In genomic region chr1:31931241-31932225, GRCh38 we compare ENCODE assay signal across 8 cellular contexts. TPM values are rescaled to one million over a fixed set of nuclear protein-coding genes. Genes with fewer than 3 reads are reported as not detected.
DNase-seq lines count a peak whose midpoint lies in the region; ATAC-seq and TF ChIP-seq lines count a peak whose summit lies in the region.

No MANE protein-coding gene starts in this region.

- peak overlapping the region; percentile 62 for H3K4me3 Mint-ChIP-seq in activated naive CD4-positive, alpha-beta T cell treated with anti-CD3 and anti-CD28 coated beads for 36 hours
- H3K4me3 Mint-ChIP-seq in T-helper 2 cell treated with Interferon-gamma antibody and Interleukin-4, amounts not matched to agents 5 μg/mL and 100 μg/mL, for 36 hours = peak overlapping the region; percentile 99
- H3K4me3 Mint-ChIP-seq in stimulated activated naive B cell treated with anti-CD40 and anti-IgM and Interleukin-4, amounts not matched to agents 10 μg/mL and 1 μg/mL and 100 μg/mL, for 72 hours = peak overlapping the region in 1 of 2 donors; percentile 64

- no peak for ATAC-seq in stimulated activated naive B cell treated with anti-CD40 and anti-IgM and Interleukin-4, amounts not matched to agents 10 μg/mL and 1 μg/mL and 100 μg/mL, for 72 hours (replicated peaks)
- ATAC-seq in HG03521 (IDR thresholded peaks at IDR 0.05; ENCODE audit: unreplicated experiment) (no peak), GM18870 (IDR thresholded peaks at IDR 0.05; ENCODE audit: unreplicated experiment) (no peak)

- H3K4me1 Mint-ChIP-seq in activated naive CD4-positive, alpha-beta T cell treated with anti-CD3 and anti-CD28 coated beads for 36 hours (ENCODE audit: low read depth) = peaks cover 83% of the 10 kb centered on the region
- H3K4me1 Mint-ChIP-seq in T-helper 2 cell treated with Interferon-gamma antibody and Interleukin-4, amounts not matched to agents 5 μg/mL and 100 μg/mL, for 36 hours (ENCODE audit: low read depth) = peaks cover 81% of the 10 kb centered on the region
- H3K4me1 Mint-ChIP-seq in stimulated activated naive B cell treated with anti-CD40 and anti-IgM and Interleukin-4, amounts not matched to agents 10 μg/mL and 1 μg/mL and 100 μg/mL, for 72 hours = peaks cover 43 to 87% of the 10 kb centered on the region in 2 donors

- H3K36me3 Mint-ChIP-seq in activated naive CD4-positive, alpha-beta T cell treated with anti-CD3 and anti-CD28 coated beads for 36 hours (ENCODE audit: low read depth) = peaks cover 37% of the 10 kb centered on the region
- peaks cover 62% of the 10 kb centered on the region for H3K36me3 Mint-ChIP-seq in T-helper 2 cell treated with Interferon-gamma antibody and Interleukin-4, amounts not matched to agents 5 μg/mL and 100 μg/mL, for 36 hours (ENCODE audit: low read depth)
- H3K36me3 Mint-ChIP-seq in stimulated activated naive B cell treated with anti-CD40 and anti-IgM and Interleukin-4, amounts not matched to agents 10 μg/mL and 1 μg/mL and 100 μg/mL, for 72 hours = peaks cover 17 to 40% of the 10 kb centered on the region in 2 donors

- CTCF ChIA-PET in activated naive CD4-positive, alpha-beta T cell treated with anti-CD3 and anti-CD28 coated beads for 36 hours (lab: Charles Lee) = interaction anchor here (0.7 to 1.4 kb wide), 5 partner anchors 8 to 32 kb away, joined by 3 to 6 read pairs (median 4); no protein-coding TSS in a partner anchor

- no peak for DNase-seq in activated naive CD4-positive, alpha-beta T cell treated with anti-CD3 and anti-CD28 coated beads for 36 hours
- DNase-seq in activated naive CD4-positive, alpha-beta T cell treated with Interleukin-2 at 50 U/mL for 16 hours = no peak
- no peak for DNase-seq in T-helper 2 cell treated with Interferon-gamma antibody and Interleukin-4, amounts not matched to agents 5 μg/mL and 100 μg/mL, for 36 hours (ENCODE audit: low spot score)
- DNase-seq in fibroblast of the aortic adventitia (ENCODE audit: low read depth) (peak; percentile 53), NCI-H748 (lab: John Stamatoyannopoulos, UW; ENCODE audit: unreplicated experiment) (no peak)
- DNase-seq in stimulated activated naive B cell treated with anti-CD40 and anti-IgM and Interleukin-4, amounts not matched to agents 10 μg/mL and 1 μg/mL and 100 μg/mL, for 72 hours = no peak

- intact Hi-C loops in activated naive CD4-positive, alpha-beta T cell treated with anti-CD3 and anti-CD28 coated beads for 36 hours (cut with micrococcal nuclease) = loop anchor here (5.0 to 10.0 kb wide), 4 partner anchors 637 to 1174 kb away; partner anchors contain the start of genes LAPTM5, PUM1, S100PBP and SNRNP40

- H3K27ac Mint-ChIP-seq in activated naive CD4-positive, alpha-beta T cell treated with anti-CD3 and anti-CD28 coated beads for 36 hours = peak overlapping the region; percentile 99
- peak overlapping the region; percentile 85 for H3K27ac Mint-ChIP-seq in T-helper 2 cell treated with Interferon-gamma antibody and Interleukin-4, amounts not matched to agents 5 μg/mL and 100 μg/mL, for 36 hours
- H3K27ac Mint-ChIP-seq in stimulated activated naive B cell treated with anti-CD40 and anti-IgM and Interleukin-4, amounts not matched to agents 10 μg/mL and 1 μg/mL and 100 μg/mL, for 72 hours = peak overlapping the region; percentile 65

- H3K9me3 Mint-ChIP-seq in activated naive CD4-positive, alpha-beta T cell treated with anti-CD3 and anti-CD28 coated beads for 36 hours = no peaks in the 10 kb centered on the region
- no peaks in the 10 kb centered on the region for H3K9me3 Mint-ChIP-seq in T-helper 2 cell treated with Interferon-gamma antibody and Interleukin-4, amounts not matched to agents 5 μg/mL and 100 μg/mL, for 36 hours
- H3K9me3 Mint-ChIP-seq in stimulated activated naive B cell treated with anti-CD40 and anti-IgM and Interleukin-4, amounts not matched to agents 10 μg/mL and 1 μg/mL and 100 μg/mL, for 72 hours = no peaks in the 10 kb centered on the region

- no peaks in the 10 kb centered on the region for H3K27me3 Mint-ChIP-seq in activated naive CD4-positive, alpha-beta T cell treated with anti-CD3 and anti-CD28 coated beads for 36 hours (ENCODE audit: low read depth)
- H3K27me3 Mint-ChIP-seq in T-helper 2 cell treated with Interferon-gamma antibody and Interleukin-4, amounts not matched to agents 5 μg/mL and 100 μg/mL, for 36 hours (ENCODE audit: low read depth) = no peaks in the 10 kb centered on the region
- H3K27me3 Mint-ChIP-seq in stimulated activated naive B cell treated with anti-CD40 and anti-IgM and Interleukin-4, amounts not matched to agents 10 μg/mL and 1 μg/mL and 100 μg/mL, for 72 hours = no peaks in the 10 kb centered on the region

- no peak overlapping the region for H3K4me3 ChIP-seq in fibroblast of the aortic adventitia (ENCODE audit: low read depth, low read length)

- TF ChIP-seq CTCF in fibroblast of the aortic adventitia (IDR thresholded peaks at IDR 0.05; ENCODE audit: insufficient read depth, low read length) = no peak

RNA-seq across cellular contexts. Expression of gene PTP4A2, which starts 6.6 kb away (rescaled TPM):
- 100 to 1,000 TPM; 240 to 263 TPM for total RNA-seq in activated naive CD4-positive, alpha-beta T cell treated with anti-CD3 and anti-CD28 coated beads for 36 hours
- total RNA-seq in fibroblast of the aortic adventitia (ENCODE audit: low replicate concordance) = 428 and 692 TPM in 2 replicates
